8 cellular contexts compared by ENCODE assay signal in genomic region chr11:65574147-65574962, GRCh38. TPM values are rescaled to one million over a fixed set of nuclear protein-coding genes. Genes with fewer than 3 reads are reported as not detected.
DNase-seq lines count a peak whose midpoint lies in the region; ATAC-seq and TF ChIP-seq lines count a peak whose summit lies in the region.

No MANE protein-coding gene starts in this region.

- H3K36me3 ChIP-seq in duodenal mucosa (ENCODE audit: control insufficient read depth in 1 of 2, insufficient read depth in 2 of 2, low read length in 2 of 2): peaks cover 2 to 4% of the 10 kb centered on the region in 2 donors
- peaks cover 0 to 8% of the 10 kb centered on the region in 2 donors for H3K36me3 ChIP-seq in lung (ENCODE audit: control insufficient read depth in 2 of 2, insufficient read depth in 2 of 2, low read length in 2 of 2)

- H3K4me1 Mint-ChIP-seq in activated CD4-positive, alpha-beta memory T cell treated with anti-CD3 and anti-CD28 coated beads for 36 hours (ENCODE audit: low read depth): peaks cover 50% of the 10 kb centered on the region

- POLR2A ChIA-PET in activated CD4-positive, alpha-beta memory T cell treated with anti-CD3 and anti-CD28 coated beads for 36 hours (lab: Charles Lee): interaction anchor here (1.6 to 3.7 kb wide), 6 partner anchors 13 to 151 kb away, joined by 7 to 68 read pairs (median 14); partner anchors contain the start of genes MAP3K11, NEAT1 and PCNX3

- H3K9me3 ChIP-seq in duodenal mucosa (ENCODE audit: control insufficient read depth in 1 of 2, low read length in 2 of 2) (no peaks in the 10 kb centered on the region), lung (ENCODE audit: control insufficient read depth in 2 of 2, insufficient read depth in 1 of 2, low read length in 1 of 2) (no peaks in the 10 kb centered on the region)

- H3K27me3 Mint-ChIP-seq in activated CD4-positive, alpha-beta memory T cell treated with anti-CD3 and anti-CD28 coated beads for 36 hours: no peaks in the 10 kb centered on the region

- DNase-seq in NCI-H524 (lab: John Stamatoyannopoulos, UW) (peak; percentile 10 to 33), NCI-H524 treated with DMSO at 0.1 percent for 48 hours (lab: John Stamatoyannopoulos, UW) (no peak), NCI-H526 treated with DMSO at 0.1 percent for 48 hours (lab: John Stamatoyannopoulos, UW) (peak; percentile 66), lung (ENCODE audit: low spot score) (peak; percentile 92)
- DNase-seq in activated CD4-positive, alpha-beta memory T cell treated with anti-CD3 and anti-CD28 coated beads for 36 hours: peak; percentile 96
- peak; percentile 77 to 79 (median 77) for DNase-seq in stimulated activated CD4-positive, alpha-beta T cell treated with anti-CD3 and anti-CD28 coated beads, TNF-alpha, amount 100 ng/mL, for 1 hour (ENCODE audit: low read depth in 3 of 3, low spot score in 1 of 3)

- CTCF ChIA-PET in activated CD4-positive, alpha-beta memory T cell treated with anti-CD3 and anti-CD28 coated beads for 36 hours (lab: Charles Lee): interaction anchor here (0.7 to 8.9 kb wide), 7 partner anchors 14 to 49 kb away, joined by 3 to 176 read pairs (median 43); partner anchors contain the start of genes KCNK7, MAP3K11, PCNX3 and SCYL1

- TF ChIP-seq CTCF in lung (IDR thresholded peaks at IDR 0.05; ENCODE audit: control extremely low read depth, extremely low read depth): peak; percentile 62

- H3K27ac Mint-ChIP-seq in activated CD4-positive, alpha-beta memory T cell treated with anti-CD3 and anti-CD28 coated beads for 36 hours: peak overlapping the region; percentile 93

- peak overlapping the region; percentile 90 for H3K4me3 Mint-ChIP-seq in activated CD4-positive, alpha-beta memory T cell treated with anti-CD3 and anti-CD28 coated beads for 36 hours

- H3K27me3 ChIP-seq in duodenal mucosa (ENCODE audit: control insufficient read depth in 1 of 2, insufficient read depth in 2 of 2, low read length in 2 of 2) (no peaks in the 10 kb centered on the region), lung (ENCODE audit: control insufficient read depth, insufficient read depth) (no peaks in the 10 kb centered on the region)

- ATAC-seq in HG03066 (IDR thresholded peaks at IDR 0.05; ENCODE audit: low read depth, unreplicated experiment) (peak; percentile 27), lung (ENCODE audit: insufficient read depth, low FRiP score) (peak; percentile 60)

- H3K27ac ChIP-seq in duodenal mucosa (ENCODE audit: low read depth, low read length) (peak overlapping the region; percentile 45), lung (ENCODE audit: low read depth in 1 of 2, low read length in 1 of 2) (peak overlapping the region; percentile 58 to 95)

- H3K4me1 ChIP-seq in duodenal mucosa (ENCODE audit: control insufficient read depth in 1 of 2, insufficient read depth in 2 of 2, low read length in 2 of 2): peaks cover 64 to 69% of the 10 kb centered on the region in 2 donors
- H3K4me1 ChIP-seq in lung (ENCODE audit: control insufficient read depth in 2 of 2, insufficient read depth in 2 of 2, low read length in 2 of 2): peaks cover 5 to 29% of the 10 kb centered on the region in 2 donors

- H3K36me3 Mint-ChIP-seq in activated CD4-positive, alpha-beta memory T cell treated with anti-CD3 and anti-CD28 coated beads for 36 hours: peaks cover 33% of the 10 kb centered on the region

- 2 to 3% methylated on average over 55 to 74 of the region's 75 CpGs for whole genome bisulfite sequencing in lung, 2 donors

- peak overlapping the region; percentile 67 to 77 for H3K9ac ChIP-seq in duodenal mucosa (ENCODE audit: low read depth in 1 of 2, low read length in 2 of 2)

- H3K4me3 ChIP-seq in duodenal mucosa (ENCODE audit: low read depth in 1 of 2, low read length in 2 of 2) (peak overlapping the region; percentile 81 to 94), lung (peak overlapping the region; percentile 40)

- intact Hi-C loops in activated CD4-positive, alpha-beta memory T cell treated with anti-CD3 and anti-CD28 coated beads for 36 hours (cut with micrococcal nuclease): loop anchor here (1.0 to 5.0 kb wide), 7 partner anchors 14 to 284 kb away; partner anchors contain the start of genes CFL1, SIPA1 and SLC25A45

- H3K9me3 Mint-ChIP-seq in activated CD4-positive, alpha-beta memory T cell treated with anti-CD3 and anti-CD28 coated beads for 36 hours: no peaks in the 10 kb centered on the region

RNA-seq across cellular contexts. Expression of gene EHBP1L1, which starts 1.5 kb away (rescaled TPM):
- 100 to 1,000 TPM; 137 to 141 TPM for total RNA-seq in activated CD4-positive, alpha-beta memory T cell treated with anti-CD3 and anti-CD28 coated beads for 36 hours
- 100 to 1,000 TPM in 1 of 2 donors, 10 to 100 TPM in 1; 58.3 to 154 TPM for total RNA-seq in lung
- 100 to 1,000 TPM in 1 of 2 donors, 10 to 100 TPM in 1; 49.8 to 125 TPM for polyA plus RNA-seq in lung

RNA-seq across cellular contexts. Expression of gene FAM89B, which starts 2.0 kb away (rescaled TPM):
- 10 to 100 TPM; 25.3 to 28.3 TPM for total RNA-seq in activated CD4-positive, alpha-beta memory T cell treated with anti-CD3 and anti-CD28 coated beads for 36 hours
- total RNA-seq in lung: 10 to 100 TPM; 20.6 to 53.5 TPM
- 10 to 100 TPM; 44.4 TPM for polyA plus RNA-seq in lung

RNA-seq across cellular contexts. Expression of gene ZNRD2, which starts 4.1 kb away (rescaled TPM):
- 10 to 100 TPM; 48.1 to 51.1 TPM for total RNA-seq in activated CD4-positive, alpha-beta memory T cell treated with anti-CD3 and anti-CD28 coated beads for 36 hours
- total RNA-seq in lung: 10 to 100 TPM; 22.0 to 35.9 TPM
- polyA plus RNA-seq in lung: 10 to 100 TPM; 65.6 to 81.5 TPM

RNA-seq across cellular contexts. Expression of gene LTBP3, which starts 16.2 kb away (rescaled TPM):
- 10 to 100 TPM; 60.7 to 63.3 TPM for total RNA-seq in activated CD4-positive, alpha-beta memory T cell treated with anti-CD3 and anti-CD28 coated beads for 36 hours
- total RNA-seq in lung: 100 to 1,000 TPM; 100 to 111 TPM
- 10 to 100 TPM; 39.1 to 46.6 TPM for polyA plus RNA-seq in lung

RNA-seq across cellular contexts. Expression of gene KCNK7, which starts 21.2 kb away (rescaled TPM):
- total RNA-seq in activated CD4-positive, alpha-beta memory T cell treated with anti-CD3 and anti-CD28 coated beads for 36 hours: under 1 TPM; 0.29 to 0.31 TPM
- 1 to 10 TPM in 1 of 2 donors, under 1 TPM in 1; 0.46 to 1.1 TPM for total RNA-seq in lung
- 1 to 10 TPM; 1.5 to 2.8 TPM for polyA plus RNA-seq in lung
